In genomic region chrX:10109695-10110094, GRCh38 we compare ENCODE assay signal across 1 cellular context.
TF ChIP-seq lines count a peak whose summit lies in the region.

No MANE protein-coding gene starts in this region.

TF ChIP-seq in GM23338, 12 proteins besides CTCF, POLR2A, EP300 and RAD21 (continued from another document):
- TF ChIP-seq, protein P1, sequence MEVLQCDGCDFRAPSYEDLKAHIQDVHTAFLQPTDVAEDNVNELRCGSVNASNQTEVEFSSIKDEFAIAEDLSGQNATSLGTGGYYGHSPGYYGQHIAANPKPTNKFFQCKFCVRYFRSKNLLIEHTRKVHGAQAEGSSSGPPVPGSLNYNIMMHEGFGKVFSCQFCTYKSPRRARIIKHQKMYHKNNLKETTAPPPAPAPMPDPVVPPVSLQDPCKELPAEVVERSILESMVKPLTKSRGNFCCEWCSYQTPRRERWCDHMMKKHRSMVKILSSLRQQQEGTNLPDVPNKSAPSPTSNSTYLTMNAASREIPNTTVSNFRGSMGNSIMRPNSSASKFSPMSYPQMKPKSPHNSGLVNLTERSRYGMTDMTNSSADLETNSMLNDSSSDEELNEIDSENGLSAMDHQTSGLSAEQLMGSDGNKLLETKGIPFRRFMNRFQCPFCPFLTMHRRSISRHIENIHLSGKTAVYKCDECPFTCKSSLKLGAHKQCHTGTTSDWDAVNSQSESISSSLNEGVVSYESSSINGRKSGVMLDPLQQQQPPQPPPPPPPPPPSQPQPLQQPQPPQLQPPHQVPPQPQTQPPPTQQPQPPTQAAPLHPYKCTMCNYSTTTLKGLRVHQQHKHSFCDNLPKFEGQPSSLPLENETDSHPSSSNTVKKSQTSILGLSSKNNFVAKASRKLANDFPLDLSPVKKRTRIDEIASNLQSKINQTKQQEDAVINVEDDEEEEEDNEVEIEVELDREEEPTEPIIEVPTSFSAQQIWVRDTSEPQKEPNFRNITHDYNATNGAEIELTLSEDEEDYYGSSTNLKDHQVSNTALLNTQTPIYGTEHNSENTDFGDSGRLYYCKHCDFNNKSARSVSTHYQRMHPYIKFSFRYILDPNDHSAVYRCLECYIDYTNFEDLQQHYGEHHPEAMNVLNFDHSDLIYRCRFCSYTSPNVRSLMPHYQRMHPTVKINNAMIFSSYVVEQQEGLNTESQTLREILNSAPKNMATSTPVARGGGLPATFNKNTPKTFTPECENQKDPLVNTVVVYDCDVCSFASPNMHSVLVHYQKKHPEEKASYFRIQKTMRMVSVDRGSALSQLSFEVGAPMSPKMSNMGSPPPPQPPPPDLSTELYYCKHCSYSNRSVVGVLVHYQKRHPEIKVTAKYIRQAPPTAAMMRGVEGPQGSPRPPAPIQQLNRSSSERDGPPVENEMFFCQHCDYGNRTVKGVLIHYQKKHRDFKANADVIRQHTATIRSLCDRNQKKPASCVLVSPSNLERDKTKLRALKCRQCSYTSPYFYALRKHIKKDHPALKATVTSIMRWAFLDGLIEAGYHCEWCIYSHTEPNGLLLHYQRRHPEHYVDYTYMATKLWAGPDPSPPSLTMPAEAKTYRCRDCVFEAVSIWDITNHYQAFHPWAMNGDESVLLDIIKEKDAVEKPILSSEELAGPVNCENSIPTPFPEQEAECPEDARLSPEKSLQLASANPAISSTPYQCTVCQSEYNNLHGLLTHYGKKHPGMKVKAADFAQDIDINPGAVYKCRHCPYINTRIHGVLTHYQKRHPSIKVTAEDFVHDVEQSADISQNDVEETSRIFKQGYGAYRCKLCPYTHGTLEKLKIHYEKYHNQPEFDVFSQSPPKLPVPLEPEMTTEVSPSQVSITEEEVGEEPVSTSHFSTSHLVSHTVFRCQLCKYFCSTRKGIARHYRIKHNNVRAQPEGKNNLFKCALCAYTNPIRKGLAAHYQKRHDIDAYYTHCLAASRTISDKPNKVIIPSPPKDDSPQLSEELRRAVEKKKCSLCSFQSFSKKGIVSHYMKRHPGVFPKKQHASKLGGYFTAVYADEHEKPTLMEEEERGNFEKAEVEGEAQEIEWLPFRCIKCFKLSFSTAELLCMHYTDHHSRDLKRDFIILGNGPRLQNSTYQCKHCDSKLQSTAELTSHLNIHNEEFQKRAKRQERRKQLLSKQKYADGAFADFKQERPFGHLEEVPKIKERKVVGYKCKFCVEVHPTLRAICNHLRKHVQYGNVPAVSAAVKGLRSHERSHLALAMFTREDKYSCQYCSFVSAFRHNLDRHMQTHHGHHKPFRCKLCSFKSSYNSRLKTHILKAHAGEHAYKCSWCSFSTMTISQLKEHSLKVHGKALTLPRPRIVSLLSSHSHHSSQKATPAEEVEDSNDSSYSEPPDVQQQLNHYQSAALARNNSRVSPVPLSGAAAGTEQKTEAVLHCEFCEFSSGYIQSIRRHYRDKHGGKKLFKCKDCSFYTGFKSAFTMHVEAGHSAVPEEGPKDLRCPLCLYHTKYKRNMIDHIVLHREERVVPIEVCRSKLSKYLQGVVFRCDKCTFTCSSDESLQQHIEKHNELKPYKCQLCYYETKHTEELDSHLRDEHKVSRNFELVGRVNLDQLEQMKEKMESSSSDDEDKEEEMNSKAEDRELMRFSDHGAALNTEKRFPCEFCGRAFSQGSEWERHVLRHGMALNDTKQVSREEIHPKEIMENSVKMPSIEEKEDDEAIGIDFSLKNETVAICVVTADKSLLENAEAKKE (CRISPR knock-in tag; IDR thresholded peaks at IDR 0.05) = no peak
